Comparison of ENCODE assay signal across 1 cellular context in genomic region chr20:32636278-32636677, GRCh38.
TF ChIP-seq lines count a peak whose summit lies in the region.

No MANE protein-coding gene starts in this region.

TF ChIP-seq in H1, 55 proteins besides CTCF, POLR2A, EP300 and RAD21:
- no peak for TF ChIP-seq HDAC6 (IDR thresholded peaks at IDR 0.05; ENCODE audit: low read depth, low read length)
- no peak for TF ChIP-seq RBBP5 (IDR thresholded peaks at IDR 0.05; ENCODE audit: borderline replicate concordance, low read depth, low read length)
- TF ChIP-seq USF2 (IDR thresholded peaks at IDR 0.05; ENCODE audit: low read length), result no peak
- TF ChIP-seq TEAD4 (IDR thresholded peaks at IDR 0.05; ENCODE audit: low read depth, low read length), result no peak
- no peak for TF ChIP-seq KDM4A (IDR thresholded peaks at IDR 0.05; ENCODE audit: low read depth, low read length, severe bottlenecking)
- no peak for TF ChIP-seq SP4 (IDR thresholded peaks at IDR 0.05; ENCODE audit: low read length)
- no peak for TF ChIP-seq SUZ12 (IDR thresholded peaks at IDR 0.05; ENCODE audit: low read length)
- no peak for TF ChIP-seq BACH1 (IDR thresholded peaks at IDR 0.05; ENCODE audit: low read length)
- no peak for TF ChIP-seq ASH2L (IDR thresholded peaks at IDR 0.05; ENCODE audit: low read length)
- no peak for TF ChIP-seq KDM5A (IDR thresholded peaks at IDR 0.05; ENCODE audit: low read length)
- TF ChIP-seq CTBP2 (IDR thresholded peaks at IDR 0.05; ENCODE audit: borderline replicate concordance, insufficient read depth, insufficient read length, low read length), result no peak
- no peak for TF ChIP-seq MAX (IDR thresholded peaks at IDR 0.05)
- TF ChIP-seq CREB1 (IDR thresholded peaks at IDR 0.05), result no peak
- no peak for TF ChIP-seq CHD2 (IDR thresholded peaks at IDR 0.05; ENCODE audit: low read length)
- no peak for TF ChIP-seq PHF8 (conservative IDR thresholded peaks at IDR 0.05; ENCODE audit: low read depth, low read length)
